14 cellular contexts compared by ENCODE assay signal in genomic region chr3:52019352-52020080, GRCh38. TPM values are rescaled to one million over a fixed set of nuclear protein-coding genes. Genes with fewer than 3 reads are reported as not detected.
DNase-seq lines count a peak whose midpoint lies in the region; ATAC-seq and TF ChIP-seq lines count a peak whose summit lies in the region.
"Had no signal": no experiment of that assay in that cellular context is flagged by ENCODE, and none has a peak within 500 bp of the region (broad histone marks: within the 10 kb centered on the region; RNA-seq: fewer than 3 reads in every experiment).

No MANE protein-coding gene starts in this region.

- peaks cover 4% of the 10 kb centered on the region for H3K27me3 Mint-ChIP-seq in progenitor cell of endocrine pancreas
- H3K27me3 Mint-ChIP-seq: activated naive CD8-positive, alpha-beta T cell treated with anti-CD3 and anti-CD28 coated beads, Interleukin-2, amount 10 ng/mL, durations not matched to agents 7 days and 5 days had no signal

- H3K4me1 Mint-ChIP-seq in progenitor cell of endocrine pancreas (ENCODE audit: low read depth): no peaks in the 10 kb centered on the region

- H3K4me3 ChIP-seq in NB4 (ENCODE audit: low read depth, low read length): no peak overlapping the region
- no peak overlapping the region for H3K4me3 ChIP-seq in esophagus squamous epithelium
- H3K4me3 ChIP-seq in lower lobe of right lung: no peak overlapping the region
- no peak overlapping the region for H3K4me3 ChIP-seq in suprapubic skin

- intact Hi-C loops in esophagus squamous epithelium (cut with DNase I) (no loop called here), lower lobe of right lung (cut with DNase I) (loop anchor here (10.0 kb wide), 1 partner anchor 105 kb away; no protein-coding TSS in a partner anchor)

- no peak for TF ChIP-seq CTCF in NB4 (IDR thresholded peaks at IDR 0.05; ENCODE audit: low read depth, low read length)
- TF ChIP-seq CTCF in esophagus squamous epithelium (IDR thresholded peaks at IDR 0.05): no peak
- no peak for TF ChIP-seq CTCF in lower lobe of right lung (IDR thresholded peaks at IDR 0.05)
- no peak for TF ChIP-seq CTCF in suprapubic skin (IDR thresholded peaks at IDR 0.05)
- TF ChIP-seq CTCF in progenitor cell of endocrine pancreas (IDR thresholded peaks at IDR 0.05; ENCODE audit: unreplicated experiment): no peak

- H3K36me3 Mint-ChIP-seq in progenitor cell of endocrine pancreas (ENCODE audit: insufficient read depth): no peaks in the 10 kb centered on the region
- H3K36me3 Mint-ChIP-seq: activated naive CD8-positive, alpha-beta T cell treated with anti-CD3 and anti-CD28 coated beads, Interleukin-2, amount 10 ng/mL, durations not matched to agents 7 days and 5 days had no signal

- H3K27me3 ChIP-seq in esophagus squamous epithelium (no peaks in the 10 kb centered on the region), lower lobe of right lung (ENCODE audit: low read depth) (no peaks in the 10 kb centered on the region), suprapubic skin (no peaks in the 10 kb centered on the region)

- H3K27ac Mint-ChIP-seq in progenitor cell of endocrine pancreas: no peak overlapping the region
- H3K27ac Mint-ChIP-seq: activated naive CD8-positive, alpha-beta T cell treated with anti-CD3 and anti-CD28 coated beads, Interleukin-2, amount 10 ng/mL, durations not matched to agents 7 days and 5 days had no signal

- in situ Hi-C loops in ACHN (cut with HindIII; ENCODE audit: low pct_ligation_motif_present, low pct_unique_long_range_greater_than_20kb, low sequenced_read_pairs): no loop called here

- H3K36me3 ChIP-seq in esophagus squamous epithelium (no peaks in the 10 kb centered on the region), lower lobe of right lung (no peaks in the 10 kb centered on the region), suprapubic skin (no peaks in the 10 kb centered on the region)

- DNase-seq in NB4 (ENCODE audit: low read depth): peak; percentile 76
- DNase-seq in esophagus squamous epithelium (lab: John Stamatoyannopoulos, UW): no peak
- no peak for DNase-seq in lower lobe of right lung
- no peak for DNase-seq in suprapubic skin (ENCODE audit: low spot score in 2 of 2)
- no peak for DNase-seq in GM19238 (ENCODE audit: insufficient read length, low spot score)
- no peak for DNase-seq in ACHN
- DNase-seq in cerebellum (ENCODE audit: low spot score): no peak
- DNase-seq in progenitor cell of endocrine pancreas (ENCODE audit: low spot score, unreplicated experiment): no peak
- DNase-seq: activated CD8-positive, alpha-beta memory T cell treated with anti-CD3 and anti-CD28 coated beads, Interleukin-2, amount 50 U/mL, for 48 hours; activated naive CD8-positive, alpha-beta T cell treated with anti-CD3 and anti-CD28 coated beads, Interleukin-2, amount 10 ng/mL, durations not matched to agents 7 days and 5 days; cortex of kidney; DMS 273 treated with DMSO at 0.1 percent for 48 hours; NCI-H1092; NCI-H345 had no signal

- no peak for TF ChIP-seq POLR2A in NB4 (IDR thresholded peaks at IDR 0.05; ENCODE audit: extremely low read depth, insufficient read length)
- TF ChIP-seq POLR2A in esophagus squamous epithelium (IDR thresholded peaks at IDR 0.05): no peak
- TF ChIP-seq POLR2A in suprapubic skin (IDR thresholded peaks at IDR 0.05): no peak

- peak overlapping the region; percentile 13 to 85 (median 64) for H3K27ac ChIP-seq in esophagus squamous epithelium
- peak overlapping the region; percentile 31 for H3K27ac ChIP-seq in lower lobe of right lung
- H3K27ac ChIP-seq in suprapubic skin: peak overlapping the region; percentile 50

- H3K9me3 ChIP-seq in esophagus squamous epithelium (no peaks in the 10 kb centered on the region), lower lobe of right lung (no peaks in the 10 kb centered on the region), suprapubic skin (no peaks in the 10 kb centered on the region)

- no peak for TF ChIP-seq EP300 in suprapubic skin (IDR thresholded peaks at IDR 0.05)

- ATAC-seq in lower lobe of right lung: peak in 1 of 2 donors; percentile 7

- 81 to 89% methylated on average over 4 of the region's 17 CpGs for WGBS in esophagus squamous epithelium, 2 donors
- 70% methylated on average over 16 of the region's 17 CpGs for WGBS in suprapubic skin

- H3K9me3 Mint-ChIP-seq in progenitor cell of endocrine pancreas (ENCODE audit: low read depth): no peaks in the 10 kb centered on the region
- H3K9me3 Mint-ChIP-seq: activated naive CD8-positive, alpha-beta T cell treated with anti-CD3 and anti-CD28 coated beads, Interleukin-2, amount 10 ng/mL, durations not matched to agents 7 days and 5 days had no signal

- no peak overlapping the region for H3K4me3 Mint-ChIP-seq in progenitor cell of endocrine pancreas (ENCODE audit: low read depth)
- H3K4me3 Mint-ChIP-seq: activated naive CD8-positive, alpha-beta T cell treated with anti-CD3 and anti-CD28 coated beads, Interleukin-2, amount 10 ng/mL, durations not matched to agents 7 days and 5 days had no signal

- peaks cover 0 to 59% (median 16%) of the 10 kb centered on the region in 3 donors for H3K4me1 ChIP-seq in esophagus squamous epithelium
- H3K4me1 ChIP-seq in lower lobe of right lung: peaks cover 30% of the 10 kb centered on the region
- peaks cover 10% of the 10 kb centered on the region for H3K4me1 ChIP-seq in suprapubic skin

RNA-seq across cellular contexts. Expression of gene RPL29, which starts 23.8 kb away (rescaled TPM):
- total RNA-seq in esophagus squamous epithelium (1,000 to 10,000 TPM; 1,191 to 2,826 (median 1,725) TPM), lower lobe of right lung (765 TPM), suprapubic skin (1,000 to 10,000 TPM; 1,428 to 2,708 (median 2,246) TPM), cerebellum (334 TPM), progenitor cell of endocrine pancreas (1,205 and 1,236 TPM in 2 replicates)

RNA-seq across cellular contexts. Expression of gene ACY1, which starts 36.2 kb away (rescaled TPM):
- total RNA-seq in esophagus squamous epithelium: 10 to 100 TPM; 20.2 to 42.7 (median 33.6) TPM
- 20.6 TPM for total RNA-seq in lower lobe of right lung
- 10 to 100 TPM; 31.2 to 49.3 (median 36.8) TPM for total RNA-seq in suprapubic skin
- 8.0 TPM for total RNA-seq in cerebellum
- 38.0 and 43.0 TPM in 2 replicates for total RNA-seq in progenitor cell of endocrine pancreas

RNA-seq across cellular contexts. Expression of gene DUSP7, which starts 36.9 kb away (rescaled TPM):
- total RNA-seq in esophagus squamous epithelium (100 to 1,000 TPM in 1 of 4 donors, 10 to 100 TPM in 3; 49.3 to 105 (median 62.1) TPM), lower lobe of right lung (28.8 TPM), suprapubic skin (100 to 1,000 TPM in 3 of 4 donors, 10 to 100 TPM in 1; 91.1 to 190 (median 146) TPM), cerebellum (6.0 TPM), progenitor cell of endocrine pancreas (10.1 and 10.3 TPM in 2 replicates)

RNA-seq across cellular contexts. Expression of gene ABHD14A, which starts 44.7 kb away (rescaled TPM):
- total RNA-seq in esophagus squamous epithelium (10 to 100 TPM in 2 of 4 donors, 1 to 10 TPM in 2; 4.3 to 14.2 (median 9.4) TPM), lower lobe of right lung (17.8 TPM), suprapubic skin (10 to 100 TPM in 1 of 4 donors, 1 to 10 TPM in 3; 3.1 to 11.9 (median 8.3) TPM), cerebellum (19.1 TPM), progenitor cell of endocrine pancreas (16.4 and 19.4 TPM in 2 replicates)

RNA-seq across cellular contexts. Expression of gene ABHD14B, which starts 45.7 kb away (rescaled TPM):
- total RNA-seq in esophagus squamous epithelium: 10 to 100 TPM; 29.6 to 54.4 (median 33.4) TPM
- 48.8 TPM for total RNA-seq in lower lobe of right lung
- total RNA-seq in suprapubic skin: 10 to 100 TPM; 50.0 to 79.7 (median 59.0) TPM
- total RNA-seq in cerebellum: 3.9 TPM
- total RNA-seq in progenitor cell of endocrine pancreas: 13.7 and 14.4 TPM in 2 replicates
